15 cellular contexts compared by ENCODE assay signal in the genomic region with DNA sequence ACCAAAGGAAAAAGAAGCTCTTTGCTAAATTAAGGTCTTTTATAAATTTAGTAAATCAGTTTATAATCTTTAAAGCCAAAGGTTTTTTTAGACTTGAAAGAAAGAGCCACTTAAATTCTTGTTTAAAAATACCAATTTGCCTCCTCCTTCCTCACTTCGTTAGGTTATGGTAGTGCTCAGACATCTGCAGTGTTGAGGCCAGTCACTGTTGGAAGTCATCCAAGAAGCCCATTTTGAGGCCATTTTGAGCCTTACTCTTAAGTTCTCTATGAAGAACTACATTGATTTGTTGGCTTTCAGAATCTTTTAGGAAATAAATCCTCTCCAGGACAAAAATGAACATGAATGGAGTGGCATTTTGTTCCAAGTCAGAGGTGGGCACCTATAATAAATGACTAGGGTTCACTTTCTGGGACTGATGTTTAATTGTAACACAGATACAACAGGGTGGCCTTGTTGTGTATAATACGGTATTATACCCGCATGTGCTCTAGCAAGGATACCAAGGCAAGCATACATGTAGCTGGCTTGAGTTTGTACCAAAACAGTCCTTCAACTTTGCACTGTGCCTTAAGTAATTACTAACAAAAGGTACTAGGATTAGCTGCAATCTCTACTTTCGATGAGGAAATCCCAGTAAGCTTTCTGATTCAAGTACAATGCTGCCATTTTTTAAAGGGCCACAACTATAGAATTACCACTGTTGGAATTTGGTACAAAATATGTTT.
DNase-seq lines count a peak whose midpoint lies in the region; ATAC-seq, FAIRE-seq and TF ChIP-seq lines count a peak whose summit lies in the region.
"Had no signal": no experiment of that assay in that cellular context is flagged by ENCODE, and none has a peak within 500 bp of the region (broad histone marks: within the 10 kb centered on the region; RNA-seq: fewer than 3 reads in every experiment).

No MANE protein-coding gene starts in this region.

- peak overlapping the region; percentile 31 for H3K4me2 ChIP-seq in BLaER1

- H3K36me3 ChIP-seq in BLaER1, result peaks cover 18% of the 10 kb centered on the region

- TF ChIP-seq POLR2A in H54 (IDR thresholded peaks at IDR 0.05; ENCODE audit: low read depth, low read length), result no peak

- H3K9ac ChIP-seq in BLaER1, result no peak overlapping the region

- TF ChIP-seq CTCF in choroid plexus epithelial cell (conservative IDR thresholded peaks at IDR 0.05; ENCODE audit: low read depth, low read length), result no peak

- H3K27me3 ChIP-seq in BLaER1, result no peaks in the 10 kb centered on the region

- DNase-seq in H54 (ENCODE audit: insufficient read length, low spot score) (no peak), NCI-H69 (lab: John Stamatoyannopoulos, UW) (peak; percentile 11), choroid plexus epithelial cell (ENCODE audit: low read depth) (peak; percentile 54), AG08395 (ENCODE audit: low spot score) (no peak)
- no peak for DNase-seq in stimulated activated naive CD8-positive, alpha-beta T cell treated with anti-CD3 and anti-CD28 coated beads, Interleukin-15, Interleukin-2, amounts not matched to agents 100 U/mL and 50 U/mL, for 24 hours
- DNase-seq: activated B cell treated with CpG ODN at 0.5 μM for 24 hours; activated CD8-positive, alpha-beta memory T cell treated with anti-CD3 and anti-CD28 coated beads, Interleukin-2, amount 10 ng/mL, durations not matched to agents 7 days and 5 days; activated gamma-delta T cell; aorta; cortex of kidney; erythroblast; head of caudate nucleus; kidney had no signal

- H3K9me3 ChIP-seq in BLaER1, result no peaks in the 10 kb centered on the region

- H4K20me1 ChIP-seq in BLaER1, result no peaks in the 10 kb centered on the region

- FAIRE-seq in H54 (lab: Jason Lieb, UNC), result peak; percentile 60
- FAIRE-seq: kidney had no signal

- no peak for ATAC-seq in HG03442 (IDR thresholded peaks at IDR 0.05; ENCODE audit: unreplicated experiment)
- ATAC-seq in stimulated activated naive CD8-positive, alpha-beta T cell treated with anti-CD3 and anti-CD28 coated beads, Interleukin-15, Interleukin-2, amounts not matched to agents 100 U/mL and 50 U/mL, for 24 hours, result no peak
- ATAC-seq: activated CD8-positive, alpha-beta memory T cell treated with anti-CD3 and anti-CD28 coated beads, Interleukin-2, amount 10 ng/mL, durations not matched to agents 7 days and 5 days had no signal

- H3K4me1 ChIP-seq in BLaER1, result peaks cover 42% of the 10 kb centered on the region

- H3K27ac ChIP-seq in BLaER1, result no peak overlapping the region

- H3K4me3 ChIP-seq in BLaER1 (no peak overlapping the region), choroid plexus epithelial cell (ENCODE audit: low read depth, low read length) (no peak overlapping the region)

Comparison
In these comparisons a context has a peak if more than half of its experiments do, and no peak if none do; other contexts are left out.
1. DNase-seq: peak in NCI-H69 (single experiment) and choroid plexus epithelial cell (single experiment); none in H54 (single experiment), stimulated activated naive CD8-positive, alpha-beta T cell treated with anti-CD3 and anti-CD28 coated beads, Interleukin-15, Interleukin-2, amounts not matched to agents 100 U/mL and 50 U/mL, for 24 hours (single experiment) and AG08395 (single experiment).